ENCODE assay signal across 13 cellular contexts in the genomic region with DNA sequence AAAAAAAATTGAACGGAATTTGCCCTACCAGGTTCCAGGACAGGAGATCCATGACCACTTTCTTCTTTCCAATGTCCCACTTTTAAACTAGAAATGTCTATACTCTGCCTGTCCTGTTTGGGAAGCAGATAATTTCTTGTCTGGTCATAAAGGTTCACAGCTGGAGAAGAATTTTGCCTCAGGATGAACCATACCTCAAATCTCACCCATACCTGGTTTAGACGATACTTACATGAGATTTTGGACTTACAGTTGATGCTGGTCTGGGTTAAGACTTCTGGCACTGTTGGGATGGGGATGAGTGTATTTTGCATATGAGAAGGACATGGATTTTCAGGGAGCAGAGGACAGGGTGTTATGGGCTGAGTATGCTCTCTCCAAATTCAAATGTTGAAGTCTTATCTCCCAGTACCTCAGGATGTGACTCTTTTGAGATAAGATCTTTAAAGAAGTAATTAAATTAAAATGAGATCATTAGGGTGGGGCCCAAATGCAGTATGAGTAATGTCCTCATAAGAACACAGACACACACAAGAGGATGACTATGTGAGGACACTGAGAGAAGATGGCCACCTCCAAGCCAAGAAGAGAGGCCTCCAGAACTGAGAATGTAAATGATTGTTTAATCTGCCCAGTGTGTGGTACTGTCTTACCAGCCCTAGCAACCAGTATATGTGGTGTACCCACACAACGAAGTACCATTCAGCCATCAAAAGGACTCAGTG. TPM values are rescaled to one million over a fixed set of nuclear protein-coding genes. Genes with fewer than 3 reads are reported as not detected.
DNase-seq lines count a peak whose midpoint lies in the region; ATAC-seq, FAIRE-seq and TF ChIP-seq lines count a peak whose summit lies in the region.
"Not testable (repeated sequence)": the region's sequence is repeated elsewhere in the genome, so short reads cannot be mapped to it uniquely, and the experiment has no call there.
"Had no signal": no experiment of that assay in that cellular context is flagged by ENCODE, and none has a peak within 500 bp of the region (broad histone marks: within the 10 kb centered on the region; RNA-seq: fewer than 3 reads in every experiment).

No MANE protein-coding gene starts in this region.

- intact Hi-C loops in CD4-positive, alpha-beta T cell (cut with DNase I, micrococcal nuclease); Panc1 (cut with micrococcal nuclease; ENCODE audit: unreplicated experiment); activated CD8-positive, alpha-beta T cell treated with anti-CD3 and anti-CD28 coated beads for 36 hours (cut with micrococcal nuclease); mammary epithelial cell (cut with micrococcal nuclease); naive thymus-derived CD4-positive, alpha-beta T cell (cut with micrococcal nuclease): not testable (repeated sequence)

- H3K27ac ChIP-seq in CD4-positive, alpha-beta T cell (ENCODE audit: low read depth, low read length); HEK293 (ENCODE audit: extremely low read depth, low read depth, low read length); Panc1 (ENCODE audit: low read length); naive thymus-derived CD4-positive, alpha-beta T cell (ENCODE audit: low read depth, low read length): not testable (repeated sequence)
- peak overlapping the region; percentile 93 for H3K27ac ChIP-seq in mammary epithelial cell (ENCODE audit: insufficient read depth, low read depth, low read length)

- BruUV-seq in Panc1 (replicated peaks; lab: Mats Ljungman, UMichigan), result not testable (repeated sequence)
- BruUV-seq in mammary epithelial cell (replicated peaks; lab: Mats Ljungman, UMichigan), result TSS peak; percentile 84

- 81% methylated on average over 3 of the region's 3 CpGs for WGBS in mammary epithelial cell (ENCODE audit: low coverage, missing lambda C conversion rate)

- not testable (repeated sequence) for H3K4me1 ChIP-seq in HEK293 (ENCODE audit: control insufficient read depth, insufficient read depth, low read length); Panc1 (ENCODE audit: control insufficient read depth, insufficient read depth, low read length); naive thymus-derived CD4-positive, alpha-beta T cell (ENCODE audit: control insufficient read depth in 2 of 2, insufficient read depth in 2 of 2, low read length in 2 of 2)
- H3K4me1 ChIP-seq in mammary epithelial cell (ENCODE audit: insufficient read depth, low read length), result peaks cover 24% of the 10 kb centered on the region

- DNase-seq in CD4-positive, alpha-beta T cell; Panc1 (ENCODE audit: low read depth, low spot score); activated CD8-positive, alpha-beta T cell treated with anti-CD3 and anti-CD28 coated beads for 36 hours; naive thymus-derived CD4-positive, alpha-beta T cell; urothelium cell line (ENCODE audit: low spot score): not testable (repeated sequence)
- peak; percentile 85 for DNase-seq in mammary epithelial cell
- peak; percentile 26 for DNase-seq in fibroblast of pulmonary artery (ENCODE audit: low read depth)

- H3K4me2 ChIP-seq in mammary epithelial cell (ENCODE audit: insufficient read depth, low read depth, low read length), result peak overlapping the region; percentile 41

- CTCF ChIA-PET in CD4-positive, alpha-beta T cell (lab: Charles Lee); Panc1 (lab: Charles Lee); activated CD8-positive, alpha-beta T cell treated with anti-CD3 and anti-CD28 coated beads for 36 hours (lab: Charles Lee); mammary epithelial cell (lab: Charles Lee; ENCODE audit: low non-redundant PET); naive thymus-derived CD4-positive, alpha-beta T cell (lab: Charles Lee): not testable (repeated sequence)
- CTCF ChIA-PET in HEK293 (lab: Yijun Ruan, JAX), result interaction anchor here (3.2 kb wide), 1 partner anchor 8 kb away, joined by 12 read pairs; no protein-coding TSS in a partner anchor

- not testable (repeated sequence) for H3K36me3 Mint-ChIP-seq in CD4-positive, alpha-beta T cell (ENCODE audit: low read depth); activated CD8-positive, alpha-beta T cell treated with anti-CD3 and anti-CD28 coated beads for 36 hours (ENCODE audit: low read depth); naive thymus-derived CD4-positive, alpha-beta T cell

- not testable (repeated sequence) for H4K20me1 ChIP-seq in mammary epithelial cell (ENCODE audit: insufficient read depth, low read length)

- not testable (repeated sequence) for H3K4me1 Mint-ChIP-seq in CD4-positive, alpha-beta T cell (ENCODE audit: low read depth); activated CD8-positive, alpha-beta T cell treated with anti-CD3 and anti-CD28 coated beads for 36 hours (ENCODE audit: low read depth); naive thymus-derived CD4-positive, alpha-beta T cell

- dilution Hi-C loops in mammary epithelial cell (cut with HindIII; ENCODE audit: low sequenced_read_pairs), result not testable (repeated sequence)

- not testable (repeated sequence) for H3K4me3 ChIP-seq in HEK293 (ENCODE audit: low read depth, low read length); Panc1 (ENCODE audit: low read depth in 2 of 2, low read length in 2 of 2); mammary epithelial cell (replicated peaks in 1 of 3; ENCODE audit: insufficient read depth in 1 of 3, low read depth in 2 of 3, low read length in 3 of 3); fibroblast of pulmonary artery (replicated peaks; ENCODE audit: low read depth, low read length); naive thymus-derived CD4-positive, alpha-beta T cell (ENCODE audit: low read length)

- peak; percentile 58 for ATAC-seq in CD4-positive, alpha-beta T cell (ENCODE audit: poor library complexity)
- peak; percentile 51 for ATAC-seq in Panc1
- peak; percentile 69 for ATAC-seq in activated CD8-positive, alpha-beta T cell treated with anti-CD3 and anti-CD28 coated beads for 36 hours
- peak; percentile 24 for ATAC-seq in naive thymus-derived CD4-positive, alpha-beta T cell

- not testable (repeated sequence) for H3K79me2 ChIP-seq in mammary epithelial cell (ENCODE audit: insufficient read depth, low read length)

- FAIRE-seq in urothelium cell line (lab: Jason Lieb, UNC), result peak; percentile 70

- not testable (repeated sequence) for H3K27ac Mint-ChIP-seq in CD4-positive, alpha-beta T cell; activated CD8-positive, alpha-beta T cell treated with anti-CD3 and anti-CD28 coated beads for 36 hours; naive thymus-derived CD4-positive, alpha-beta T cell

- not testable (repeated sequence) for H3K27me3 ChIP-seq in CD4-positive, alpha-beta T cell (ENCODE audit: control insufficient read depth, insufficient read depth, low read length); Panc1 (ENCODE audit: control insufficient read depth, insufficient read depth, low read length); mammary epithelial cell (ENCODE audit: insufficient read depth, low read length); naive thymus-derived CD4-positive, alpha-beta T cell (ENCODE audit: control insufficient read depth in 2 of 2, insufficient read depth in 2 of 2, low read length in 2 of 2)

- H3K9ac ChIP-seq in mammary epithelial cell (ENCODE audit: insufficient read depth, low read length), result peak overlapping the region; percentile 55

- TF ChIP-seq CTCF in CD4-positive, alpha-beta T cell (IDR thresholded peaks at IDR 0.05); HEK293 (tag by site-specific recombination; IDR thresholded peaks at IDR 0.05); Panc1 (IDR thresholded peaks at IDR 0.05); activated CD8-positive, alpha-beta T cell treated with anti-CD3 and anti-CD28 coated beads for 36 hours (IDR thresholded peaks at IDR 0.05); mammary epithelial cell (conservative IDR thresholded peaks at IDR 0.05 in 1 of 2, IDR thresholded peaks at IDR 0.05 in 1 of 2; ENCODE audit: extremely low read depth in 1 of 2, insufficient read depth in 1 of 2, low read depth in 1 of 2, low read length in 2 of 2); fibroblast of pulmonary artery (IDR thresholded peaks at IDR 0.05; ENCODE audit: low read length, missing control alignments): not testable (repeated sequence)

- not testable (repeated sequence) for H3K9me3 ChIP-seq in CD4-positive, alpha-beta T cell (ENCODE audit: control insufficient read depth, low read length); HEK293 (ENCODE audit: control insufficient read depth, insufficient read depth, low read depth, low read length); Panc1 (ENCODE audit: control insufficient read depth, insufficient read depth, low read depth, low read length); mammary epithelial cell (replicated peaks; ENCODE audit: insufficient read depth, low read length); naive thymus-derived CD4-positive, alpha-beta T cell (ENCODE audit: control insufficient read depth in 2 of 3, low read length in 3 of 3)

- not testable (repeated sequence) for H3K4me3 Mint-ChIP-seq in CD4-positive, alpha-beta T cell; activated CD8-positive, alpha-beta T cell treated with anti-CD3 and anti-CD28 coated beads for 36 hours; naive thymus-derived CD4-positive, alpha-beta T cell

- H2AFZ ChIP-seq in mammary epithelial cell (ENCODE audit: low read depth, low read length), result peak overlapping the region; percentile 86

- H3K9me3 Mint-ChIP-seq in CD4-positive, alpha-beta T cell; activated CD8-positive, alpha-beta T cell treated with anti-CD3 and anti-CD28 coated beads for 36 hours; naive thymus-derived CD4-positive, alpha-beta T cell: not testable (repeated sequence)

- H3K36me3 ChIP-seq in HEK293 (ENCODE audit: control insufficient read depth in 2 of 2, insufficient read depth in 1 of 2, low read length in 2 of 2); Panc1 (ENCODE audit: control insufficient read depth, insufficient read depth, low read length); mammary epithelial cell (ENCODE audit: insufficient read depth, low read length); naive thymus-derived CD4-positive, alpha-beta T cell (ENCODE audit: control insufficient read depth in 2 of 3, insufficient read depth in 3 of 3, low read length in 3 of 3): not testable (repeated sequence)

- H3K27me3 Mint-ChIP-seq in CD4-positive, alpha-beta T cell, result peaks cover 11% of the 10 kb centered on the region
- not testable (repeated sequence) for H3K27me3 Mint-ChIP-seq in activated CD8-positive, alpha-beta T cell treated with anti-CD3 and anti-CD28 coated beads for 36 hours; naive thymus-derived CD4-positive, alpha-beta T cell

- in situ Hi-C loops in Panc1 (cut with HindIII; ENCODE audit: low pct_unique_long_range_greater_than_20kb, low sequenced_read_pairs); mammary epithelial cell (cut with MboI; ENCODE audit: low sequenced_read_pairs in 2 of 2): not testable (repeated sequence)

- POLR2A ChIA-PET in CD4-positive, alpha-beta T cell (lab: Charles Lee); HEK293 (lab: Yijun Ruan, JAX); Panc1 (lab: Charles Lee); activated CD8-positive, alpha-beta T cell treated with anti-CD3 and anti-CD28 coated beads for 36 hours (lab: Charles Lee); naive thymus-derived CD4-positive, alpha-beta T cell (lab: Charles Lee): not testable (repeated sequence)

RNA-seq across cellular contexts. Expression of gene PRSS3, which starts 25.0 kb away (rescaled TPM):
- total RNA-seq in CD4-positive, alpha-beta T cell, result not detected
- total RNA-seq in Panc1 (2021; ENCODE audit: unreplicated experiment), result 1.0 TPM
- 1.8 TPM for polyA plus RNA-seq in Panc1 (2012; ENCODE audit: insufficient read length)
- not detected for total RNA-seq in activated CD8-positive, alpha-beta T cell treated with anti-CD3 and anti-CD28 coated beads for 36 hours
- total RNA-seq in mammary epithelial cell, result 10 to 100 TPM in 1 of 2 donors, 1 to 10 TPM in 1; 1.0 to 27.6 TPM
- 50.8 TPM for polyA plus RNA-seq in mammary epithelial cell
- 81.6 TPM for polyA minus RNA-seq in mammary epithelial cell
- total RNA-seq in naive thymus-derived CD4-positive, alpha-beta T cell, result 1 to 10 TPM in 1 of 5 experiments, not detected in 4; 2.5 TPM
- not detected for polyA plus RNA-seq in naive thymus-derived CD4-positive, alpha-beta T cell
- total RNA-seq: activated CD4-positive, alpha-beta T cell treated with anti-CD3 and anti-CD28 coated beads, Interleukin-2, amount 10 ng/mL, durations not matched to agents 24 days and 14 days; omental fat pad; Right ventricle myocardium superior; tibial nerve had no signal
- polyA plus RNA-seq: CD14-positive monocyte had no signal

RNA-seq across cellular contexts. Expression of gene UBE2R2, which starts 46.6 kb away (rescaled TPM):
- 10 to 100 TPM; 22.7 to 24.5 TPM for total RNA-seq in CD4-positive, alpha-beta T cell
- 67.2 TPM for total RNA-seq in Panc1 (2021; ENCODE audit: unreplicated experiment)
- 47.2 TPM for polyA plus RNA-seq in Panc1 (2012; ENCODE audit: insufficient read length)
- total RNA-seq in activated CD8-positive, alpha-beta T cell treated with anti-CD3 and anti-CD28 coated beads for 36 hours, result 10 to 100 TPM; 46.7 to 47.4 TPM
- 10 to 100 TPM; 14.8 to 38.0 TPM for total RNA-seq in mammary epithelial cell
- 20.3 TPM for polyA plus RNA-seq in mammary epithelial cell
- polyA minus RNA-seq in mammary epithelial cell, result 30.8 TPM
- 10 to 100 TPM; 27.2 to 40.8 (median 32.0) TPM for total RNA-seq in naive thymus-derived CD4-positive, alpha-beta T cell
- 10 to 100 TPM; 16.9 TPM for polyA plus RNA-seq in naive thymus-derived CD4-positive, alpha-beta T cell
